Comparison of ENCODE assay signal across 10 cellular contexts in genomic region chr10:100737359-100738054, GRCh38. TPM values are rescaled to one million over a fixed set of nuclear protein-coding genes. Genes with fewer than 3 reads are reported as not detected.
DNase-seq lines count a peak whose midpoint lies in the region; ATAC-seq, FAIRE-seq and TF ChIP-seq lines count a peak whose summit lies in the region.
"Had no signal": no experiment of that assay in that cellular context is flagged by ENCODE, and none has a peak within 500 bp of the region (broad histone marks: within the 10 kb centered on the region; RNA-seq: fewer than 3 reads in every experiment).

No MANE protein-coding gene starts in this region.

- H3K4me3 ChIP-seq in K562 = no peak overlapping the region

- no peak overlapping the region for H2AFZ ChIP-seq in H9 (ENCODE audit: low read length)
- no peak overlapping the region for H2AFZ ChIP-seq in K562 (ENCODE audit: low read depth, low read length)

- no peak overlapping the region for H4K8ac ChIP-seq in H9 (replicated peaks; ENCODE audit: insufficient read length, low read depth, low read length)

- H3K27me3 Mint-ChIP-seq in H9 (ENCODE audit: low read depth) = peaks cover 100% of the 10 kb centered on the region
- peaks cover 67 to 92% (median 91%) of the 10 kb centered on the region in 3 donors for H3K27me3 Mint-ChIP-seq in naive B cell

- H3K9me3 ChIP-seq in H9 (ENCODE audit: control insufficient read depth, low read depth, low read length) (no peaks in the 10 kb centered on the region), K562 (replicated peaks; ENCODE audit: control insufficient read depth, insufficient read depth, low read depth, low read length) (no peaks in the 10 kb centered on the region)

- intact Hi-C loops in K562 (cut with micrococcal nuclease) = no loop called here

- H3K23me2 ChIP-seq in H9 (ENCODE audit: insufficient read length, low read depth, low read length, poor library complexity, severe bottlenecking) = no peaks in the 10 kb centered on the region

- no peaks in the 10 kb centered on the region; a peak in 1 of 7 replicates for H3K36me3 Mint-ChIP-seq in H9 (ENCODE audit: insufficient read depth in 1 of 3, low read depth in 3 of 3)
- H3K36me3 Mint-ChIP-seq in naive B cell = peaks cover 5 to 8% of the 10 kb centered on the region in 2 donors

- H2BK12ac ChIP-seq in H9 (ENCODE audit: insufficient read length, low read depth, low read length) = no peak overlapping the region

- H2BK120ac ChIP-seq in H9 (ENCODE audit: low read depth, low read length, poor library complexity, severe bottlenecking) = no peak overlapping the region

- H3K4me2 ChIP-seq in H9 (ENCODE audit: insufficient read depth, insufficient read length, low read length) (peak overlapping the region; percentile 34), K562 (ENCODE audit: insufficient read depth, low read length) (no peak overlapping the region)

- H3K79me1 ChIP-seq in H9 (ENCODE audit: insufficient read depth, low read depth, low read length, poor library complexity, severe bottlenecking) = no peaks in the 10 kb centered on the region

- POLR2A ChIA-PET in K562 (lab: Yijun Ruan, JAX) = interaction anchor here (0.6 kb wide), 1 partner anchor 135 kb away, joined by 4 read pairs; no protein-coding TSS in a partner anchor

- H3K27me3 ChIP-seq in H9 (ENCODE audit: insufficient read depth, low read length) (peaks cover 97% of the 10 kb centered on the region), K562 (ENCODE audit: control insufficient read depth in 2 of 2, insufficient read depth in 2 of 2, low read length in 2 of 2) (peaks cover 29 to 74% of the 10 kb centered on the region in 2 experiments; a peak in 4 of 5 replicates)

- H3K4ac ChIP-seq in H9 (ENCODE audit: low read depth, low read length) = no peak overlapping the region

- no peak overlapping the region for H3T11ph ChIP-seq in H9 (ENCODE audit: low read length)

- H3K4me1 Mint-ChIP-seq in H9 (peaks cover 26 to 53% of the 10 kb centered on the region in 2 experiments), naive B cell (peaks cover 24 to 52% (median 46%) of the 10 kb centered on the region in 3 donors)

- no peak for TF ChIP-seq RAD21 in K562 (CRISPR knock-in tag; conservative IDR thresholded peaks at IDR 0.05 in 1 of 2, IDR thresholded peaks at IDR 0.05 in 1 of 2)

- BruUV-seq in K562 (replicated peaks; lab: Mats Ljungman, UMichigan) = no TSS peak

- WGBS in H9 (ENCODE audit: extremely low coverage, insufficient read length, low lambda C conversion rate) = no CpG with 5 or more reads among the region's 51 CpGs
- 5% methylated on average over 27 of the region's 51 CpGs for WGBS in K562 (ENCODE audit: insufficient coverage, low coverage, missing lambda C conversion rate)

- DNase-seq in 8988T (peak; percentile 32), H9 (peak; percentile 93), K562 (ENCODE audit: extremely low read depth in 1 of 4, low spot score in 3 of 4) (no peak), naive B cell (no peak), epidermal melanocyte (ENCODE audit: insufficient read length, low spot score) (no peak), NCI-H2196 (lab: John Stamatoyannopoulos, UW; ENCODE audit: unreplicated experiment) (no peak), LoVo (ENCODE audit: low spot score) (no peak)
- no peak for DNase-seq in activated CD4-positive, CD25-positive, alpha-beta regulatory T cell (lab: John Stamatoyannopoulos, UW)

- H3K79me2 ChIP-seq in H9 (ENCODE audit: insufficient read depth, low read length) = no peaks in the 10 kb centered on the region
- no peaks in the 10 kb centered on the region for H3K79me2 ChIP-seq in K562 (ENCODE audit: control insufficient read depth, insufficient read depth, low read length)

- H4K91ac ChIP-seq in H9 (ENCODE audit: insufficient read length, low read depth, low read length) = no peak overlapping the region

- H3K56ac ChIP-seq in H9 (ENCODE audit: insufficient read length, low read depth, low read length) = no peak overlapping the region

- FAIRE-seq in K562 (lab: Jason Lieb, UNC) = no peak
- FAIRE-seq: D721Med had no signal

- no peak for TF ChIP-seq EP300 in K562 (IDR thresholded peaks at IDR 0.05; ENCODE audit: low read length)

- H3K36me3 ChIP-seq in K562 (ENCODE audit: control insufficient read depth, insufficient read depth, low read length) = no peaks in the 10 kb centered on the region

- H3K27ac ChIP-seq in H9 (ENCODE audit: insufficient read length, low read depth, low read length) (no peak overlapping the region), K562 (ENCODE audit: extremely low read depth, low read depth, low read length) (no peak overlapping the region)

- no peak overlapping the region for H2AK5ac ChIP-seq in H9 (ENCODE audit: insufficient read length, low read length)

- H3K4me3 Mint-ChIP-seq in H9 (peak overlapping the region; percentile 14 to 54; a peak in 2 of 5 replicates), naive B cell (peak overlapping the region; percentile 23 to 88 (median 70))

- peaks cover 0 to 12% of the 10 kb centered on the region in 2 experiments; a peak in 3 of 5 replicates for H3K9me3 Mint-ChIP-seq in H9
- H3K9me3 Mint-ChIP-seq in naive B cell = peaks cover 0 to 3% (median 0%) of the 10 kb centered on the region in 7 donors

- in situ Hi-C loops in K562 (cut with MboI) = no loop called here

- H3K27ac Mint-ChIP-seq in H9 (no peak overlapping the region; a peak in 1 of 7 replicates), naive B cell (peak overlapping the region in 1 of 6 donors; percentile 59)

- H3K23ac ChIP-seq in H9 (ENCODE audit: insufficient read length, low read depth, low read length) = no peak overlapping the region

- no peak overlapping the region for H3K14ac ChIP-seq in H9 (ENCODE audit: insufficient read depth, low read length)

- no peak overlapping the region for H2BK15ac ChIP-seq in H9 (ENCODE audit: low read depth, low read length)

- ATAC-seq in K562 (no peak), naive B cell (ENCODE audit: low read depth in 2 of 2) (no peak)

- H3K4me1 ChIP-seq in H9 (ENCODE audit: insufficient read depth, low read length) = no peaks in the 10 kb centered on the region
- H3K4me1 ChIP-seq in K562 (replicated peaks in 1 of 2; ENCODE audit: control insufficient read depth in 2 of 2, insufficient read depth in 2 of 2, low read length in 2 of 2) = peaks cover 0 to 17% of the 10 kb centered on the region in 2 experiments; a peak in 2 of 5 replicates

- H3K18ac ChIP-seq in H9 (ENCODE audit: insufficient read length, low read depth, low read length) = no peak overlapping the region

- TF ChIP-seq CTCF in H9 (conservative IDR thresholded peaks at IDR 0.05) = no peak
- TF ChIP-seq CTCF in K562 (IDR thresholded peaks at IDR 0.05 in 2 of 3, conservative IDR thresholded peaks at IDR 0.05 in 1 of 3; ENCODE audit: insufficient read depth in 2 of 3, low read depth in 1 of 3, low read length in 3 of 3) = no peak

- CTCF ChIA-PET in K562 (lab: Yijun Ruan, JAX; ENCODE audit: low intra/inter-chr PET ratio) = interaction anchor here (0.7 kb wide), 1 partner anchor 176 kb away, joined by 3 read pairs; no protein-coding TSS in a partner anchor

- H4K20me1 ChIP-seq in H9 (ENCODE audit: control insufficient read depth, insufficient read depth, insufficient read length) (no peaks in the 10 kb centered on the region), K562 (replicated peaks; ENCODE audit: control insufficient read depth, insufficient read depth, low read length) (peaks cover 4% of the 10 kb centered on the region; the same call in 1 of the 2 replicates)

- no peak overlapping the region for H2BK20ac ChIP-seq in H9 (ENCODE audit: low read depth, low read length, poor library complexity, severe bottlenecking)

- no peak overlapping the region for H2BK5ac ChIP-seq in H9 (ENCODE audit: insufficient read length, low read length)

- no peak for TF ChIP-seq POLR2A in K562 (conservative IDR thresholded peaks at IDR 0.05)

- H3K9ac ChIP-seq in H9 (ENCODE audit: extremely low read depth, insufficient read length, low read length) (no peak overlapping the region), K562 (ENCODE audit: insufficient read depth in 1 of 2, low read depth in 2 of 2, low read length in 2 of 2) (no peak overlapping the region; a peak in 1 of 4 replicates)

- no peaks in the 10 kb centered on the region for H3K9me1 ChIP-seq in K562 (ENCODE audit: control insufficient read depth, insufficient read depth, low read length)

- H4K5ac ChIP-seq in H9 (ENCODE audit: insufficient read length, low read depth, low read length) = no peak overlapping the region

TF ChIP-seq in K562, 482 proteins besides CTCF, POLR2A, EP300 and RAD21:
- TF ChIP-seq E2F1 (CRISPR knock-in tag; IDR thresholded peaks at IDR 0.05) = no peak
- TF ChIP-seq HNRNPLL (IDR thresholded peaks at IDR 0.05; ENCODE audit: low read depth, low read length, poor library complexity, severe bottlenecking) = peak; percentile 86

RNA-seq across cellular contexts. Expression of gene PAX2, which starts 7.9 kb away (rescaled TPM):
- total RNA-seq in H9 (2021) (not detected in 2 replicates), K562 (2014; rRNA removed) (not detected in 2 replicates), K562 (2014; rRNA removed; fragmentation: Illumina TruSeq; extraction: Trizol) (not detected in 2 replicates), K562 (2015; rRNA removed; fragmentation: Illumina TruSeq; extraction: Trizol) (not detected in 2 replicates), K562 (2021) (not detected in 2 replicates)
- total RNA-seq in K562 (2011; cell fraction: chromatin; rRNA removed; ENCODE audit: low replicate concordance) = not detected in 2 replicates
- not detected in 2 replicates for total RNA-seq in K562 (2011; cell fraction: nucleolus; rRNA removed)
- total RNA-seq in K562 (2011; cell fraction: nucleoplasm; rRNA removed) = not detected in 2 replicates
- polyA plus RNA-seq in K562 (2011; rRNA removed) (not detected in 2 replicates), K562 (2014; fragmentation: Illumina TruSeq; extraction: Trizol) (not detected in 2 replicates), K562 (2014; fragmentation: Nextera tagmentation; extraction: Ambion mirVana) (not detected), K562 (2014; rRNA removed) (not detected in 2 replicates), naive B cell (ENCODE audit: low read depth in 6 of 6) (not detected)
- polyA plus RNA-seq in K562 (2011; cell fraction: cytosol; rRNA removed) = not detected in 2 replicates
- polyA plus RNA-seq in K562 (2011; cell fraction: nucleus; rRNA removed) = not detected in 2 replicates
- polyA plus RNA-seq in K562 (2012) = not detected in 2 replicates
- not detected in 2 replicates for polyA minus RNA-seq in K562 (2011; rRNA and poly(A)+ RNA removed)
- not detected in 2 replicates for polyA minus RNA-seq in K562 (2011; cell fraction: cytosol; rRNA and poly(A)+ RNA removed)
- polyA minus RNA-seq in K562 (2011; cell fraction: nucleus; rRNA and poly(A)+ RNA removed) = not detected in 2 replicates
- total RNA-seq: dermis microvascular lymphatic vessel endothelial cell had no signal

Comparison
In these comparisons a context has a peak if more than half of its experiments do, and no peak if none do; other contexts are left out.
1. DNase-seq: peak in 8988T (single experiment) and H9 (single experiment); none in K562 (0 of 4), naive B cell (single experiment), epidermal melanocyte (single experiment), NCI-H2196 (single experiment), activated CD4-positive, CD25-positive, alpha-beta regulatory T cell (0 of 4) and LoVo (single experiment).